In genomic region chr21:43361493-43362296, GRCh38 we compare ENCODE assay signal across 8 cellular contexts.
DNase-seq lines count a peak whose midpoint lies in the region; ATAC-seq, FAIRE-seq and TF ChIP-seq lines count a peak whose summit lies in the region.

No MANE protein-coding gene starts in this region.

- FAIRE-seq in GM12891 (lab: Jason Lieb, UNC): peak; percentile 51

- DNase-seq in GM12891 (ENCODE audit: insufficient read length, low spot score) (no peak), neural crest cell (ENCODE audit: low read depth, low spot score) (no peak), DMS79 (lab: John Stamatoyannopoulos, UW) (no peak), posterior vena cava (ENCODE audit: low spot score) (no peak), NCI-H2081 (lab: John Stamatoyannopoulos, UW) (no peak)
- DNase-seq in activated CD4-positive, alpha-beta T cell treated with anti-CD3 and anti-CD28 coated beads for 4 hours: peak; percentile 27 to 30
- peak in 2 of 3 experiments; percentile 39 for DNase-seq in effector memory CD8-positive, alpha-beta T cell

- intact Hi-C loops in posterior vena cava (cut with DNase I): no loop called here

- H3K36me3 Mint-ChIP-seq in effector memory CD8-positive, alpha-beta T cell (ENCODE audit: insufficient read depth): peaks cover 6% of the 10 kb centered on the region
- no peaks in the 10 kb centered on the region for H3K36me3 Mint-ChIP-seq in neural crest cell (ENCODE audit: low read depth)

- peak overlapping the region; percentile 91 to 92 for H3K27ac Mint-ChIP-seq in effector memory CD8-positive, alpha-beta T cell
- H3K27ac Mint-ChIP-seq in neural crest cell (ENCODE audit: unreplicated experiment): peak overlapping the region; percentile 62

- TF ChIP-seq POLR2A in GM12891 (IDR thresholded peaks at IDR 0.05; ENCODE audit: low read depth, low read length): no peak

- no peak for TF ChIP-seq CTCF in neural crest cell (conservative IDR thresholded peaks at IDR 0.05)

- H3K27me3 Mint-ChIP-seq in effector memory CD8-positive, alpha-beta T cell: peaks cover 0 to 8% of the 10 kb centered on the region in 2 donors
- H3K27me3 Mint-ChIP-seq in neural crest cell (ENCODE audit: low read depth): no peaks in the 10 kb centered on the region

- ATAC-seq in HG03095 (IDR thresholded peaks at IDR 0.05; ENCODE audit: unreplicated experiment): peak; percentile 45
- ATAC-seq in effector memory CD8-positive, alpha-beta T cell (replicated peaks): peak; percentile 66

- no peaks in the 10 kb centered on the region for H3K9me3 Mint-ChIP-seq in effector memory CD8-positive, alpha-beta T cell
- no peaks in the 10 kb centered on the region for H3K9me3 Mint-ChIP-seq in neural crest cell

- H3K4me3 Mint-ChIP-seq in effector memory CD8-positive, alpha-beta T cell: peak overlapping the region; percentile 66 to 69
- H3K4me3 Mint-ChIP-seq in neural crest cell: no peak overlapping the region

- peaks cover 15 to 19% of the 10 kb centered on the region in 2 donors for H3K4me1 Mint-ChIP-seq in effector memory CD8-positive, alpha-beta T cell (ENCODE audit: low read depth in 2 of 2)
- H3K4me1 Mint-ChIP-seq in neural crest cell: peaks cover 33% of the 10 kb centered on the region

TF ChIP-seq in GM12891, 5 proteins besides CTCF, POLR2A, EP300 and RAD21:
- TF ChIP-seq PAX5 (IDR thresholded peaks at IDR 0.05; ENCODE audit: insufficient read depth, low read length, severe bottlenecking) (no peak), SPI1 (IDR thresholded peaks at IDR 0.05; ENCODE audit: low read depth, low read length) (no peak), TAF1 (IDR thresholded peaks at IDR 0.05; ENCODE audit: low read depth, low read length) (no peak), POLR2AphosphoS5 (IDR thresholded peaks at IDR 0.05; ENCODE audit: low read depth, low read length) (no peak), POU2F2 (IDR thresholded peaks at IDR 0.05; ENCODE audit: low read depth, low read length) (no peak)

Comparison
In these comparisons a context has a peak if more than half of its experiments do, and no peak if none do; other contexts are left out.
1. DNase-seq: peak in activated CD4-positive, alpha-beta T cell treated with anti-CD3 and anti-CD28 coated beads for 4 hours (2 of 2) and effector memory CD8-positive, alpha-beta T cell (2 of 3); none in GM12891 (single experiment), neural crest cell (single experiment), DMS79 (single experiment), posterior vena cava (single experiment) and NCI-H2081 (0 of 2).